35 cellular contexts compared by ENCODE assay signal in the genomic region with DNA sequence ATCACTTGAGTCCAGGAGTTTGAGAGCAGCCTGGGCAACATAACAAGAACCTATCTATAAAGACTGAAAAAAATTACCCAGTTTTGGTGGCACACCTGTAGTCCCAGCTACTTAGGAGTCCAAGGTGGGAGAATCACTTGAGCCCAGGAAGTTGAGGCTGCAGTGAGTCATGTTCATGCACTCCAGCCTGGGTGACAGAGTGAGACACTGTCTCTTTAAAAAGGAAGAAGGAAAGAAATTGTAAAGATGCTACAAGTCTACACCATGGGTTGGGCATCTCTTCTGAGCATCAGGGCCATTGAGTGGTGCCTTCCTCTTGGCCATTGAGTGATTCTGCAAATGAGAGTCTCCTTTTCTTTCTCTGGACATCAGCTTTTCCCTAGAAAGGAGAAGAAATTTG.
"Had no signal": no experiment of that assay in that cellular context is flagged by ENCODE, and none has a peak within 500 bp of the region (broad histone marks: within the 10 kb centered on the region; RNA-seq: fewer than 3 reads in every experiment).

No MANE protein-coding gene starts in this region.

- ATAC-seq: activated naive CD8-positive, alpha-beta T cell treated with anti-CD3 and anti-CD28 coated beads, Interleukin-2, amount 50 U/mL, for 24 hours; activated T-cell treated with anti-CD3 and anti-CD28 coated beads, Interleukin-2, amount 50 U/mL, for 4 hours; Right ventricle myocardium inferior had no signal

- H2AFZ ChIP-seq: PC-9 had no signal

- H3K4me2 ChIP-seq: PC-9 had no signal

- DNase-seq: activated B cell treated with CpG ODN at 0.5 μM for 24 hours; activated CD4-positive, alpha-beta memory T cell treated with anti-CD3 and anti-CD28 coated beads for 36 hours; activated CD4-positive, alpha-beta T cell treated with anti-CD3 and anti-CD28 coated beads for 4 hours; activated CD4-positive, alpha-beta T cell treated with anti-CD3 and anti-CD28 coated beads, Interleukin-2, amount 50 U/mL, for 1 hour; activated CD4-positive, CD25-positive, alpha-beta regulatory T cell treated with anti-CD3 and anti-CD28 coated beads, Interleukin-2, amount 50 U/mL, for 72 hours; activated CD8-positive, alpha-beta memory T cell treated with anti-CD3 and anti-CD28 coated beads, Interleukin-2, amount 50 U/mL, for 4 hours; activated gamma-delta T cell treated with Interleukin-2 at 50 U/mL for 16 hours; activated naive CD4-positive, alpha-beta T cell treated with anti-CD3 and anti-CD28 coated beads, Interleukin-2, amount 10 ng/mL, durations not matched to agents 7 days and 5 days; activated naive CD8-positive, alpha-beta T cell treated with anti-CD3 and anti-CD28 coated beads, Interleukin-2, amount 50 U/mL, for 24 hours; activated T-cell treated with anti-CD3 and anti-CD28 coated beads for 4 hours; activated T-cell treated with anti-CD3 and anti-CD28 coated beads, Interleukin-2, amount 50 U/mL, for 4 hours; anterior cingulate cortex; brain microvascular endothelial cell; KG1; NCI-H1048; NCI-H1105 treated with DMSO at 0.1 percent for 48 hours; NCI-H1436 treated with DMSO at 0.1 percent for 48 hours; NCI-H1694 treated with DMSO at 0.1 percent for 48 hours; NCI-H2029; NCI-H2107; NCI-H2171; NCI-H510A; NCI-H526; NCI-H748 treated with DMSO at 0.1 percent for 48 hours; NK-92 treated with Interleukin-12 subunit alpha and Interleukin-12 subunit beta, amount 100 ng/mL, for 24 hours; PC-9; SIG-M5; SW 1271; T-helper 1 cell; T-helper 2 cell; T-helper 9 cell had no signal

- H3K27ac ChIP-seq: brain microvascular endothelial cell, cardiac muscle cell, PC-9, RWPE1, VCaP had no signal

- H3K36me3 ChIP-seq: brain microvascular endothelial cell, cardiac muscle cell had no signal

- H3K4me3 ChIP-seq: cardiac muscle cell, PC-9 had no signal

- H3K27me3 ChIP-seq: brain microvascular endothelial cell, cardiac muscle cell had no signal
